In genomic region chr2:65172994-65173790, GRCh38 we compare ENCODE assay signal across 28 cellular contexts.
"Had no signal": no experiment of that assay in that cellular context is flagged by ENCODE, and none has a peak within 500 bp of the region (broad histone marks: within the 10 kb centered on the region; RNA-seq: fewer than 3 reads in every experiment).

No MANE protein-coding gene starts in this region.

- H3K9ac ChIP-seq: neural progenitor cell had no signal

- H3K4me1 ChIP-seq: left lung, lower lobe of right lung, neural progenitor cell, right atrium auricular region, upper lobe of left lung, vagina had no signal

- H3K9me3 Mint-ChIP-seq: naive B cell; natural killer cell; nephron progenitor cell; stimulated activated effector memory CD8-positive, alpha-beta T cell treated with anti-CD3 and anti-CD28 coated beads, Interleukin-12 subunit alpha, Interleukin-12 subunit beta, amount 100 ng/mL, for 72 hours had no signal

- DNase-seq: hippocampal formation; kidney glomerular epithelial cell; left cardiac atrium; left lung; lower lobe of right lung; mesenchymal stem cell; naive B cell; natural killer cell; nephron progenitor cell; occipital lobe; ovary; spleen; stimulated activated CD4-positive, alpha-beta T cell treated with anti-CD3 and anti-CD28 coated beads, Interleukin-4, amount 100 ng/mL, for 24 hours; stimulated activated naive CD8-positive, alpha-beta T cell treated with anti-CD3 and anti-CD28 coated beads, Interleukin-15, Interleukin-2, amounts not matched to agents 100 U/mL and 50 U/mL, for 24 hours; stomach; testis; thyroid gland; transverse colon; upper lobe of left lung had no signal

- H3K4me1 Mint-ChIP-seq: natural killer cell; nephron progenitor cell; neural progenitor cell; stimulated activated effector memory CD8-positive, alpha-beta T cell treated with anti-CD3 and anti-CD28 coated beads, Interleukin-12 subunit alpha, Interleukin-12 subunit beta, amount 100 ng/mL, for 72 hours had no signal

- FAIRE-seq: keratinocyte had no signal

- H3K27me3 ChIP-seq: left lung, neural progenitor cell, neutrophil, ovary, right atrium auricular region, spleen, testis, thyroid gland, transverse colon, upper lobe of left lung, vagina had no signal

- H2AFZ ChIP-seq: neural progenitor cell had no signal

- H3K27ac Mint-ChIP-seq: natural killer cell; nephron progenitor cell; neural progenitor cell; stimulated activated effector memory CD8-positive, alpha-beta T cell treated with anti-CD3 and anti-CD28 coated beads, Interleukin-12 subunit alpha, Interleukin-12 subunit beta, amount 100 ng/mL, for 72 hours had no signal

- H3K27ac ChIP-seq: left lung, lower lobe of right lung, neural progenitor cell, neutrophil, ovary, right atrium auricular region, skin epidermis, spleen, testis, thyroid gland, upper lobe of left lung, vagina had no signal

- H3K27me3 Mint-ChIP-seq: progenitor cell of endocrine pancreas had no signal

- H3K36me3 ChIP-seq: left lung, lower lobe of right lung, neural progenitor cell, neutrophil, ovary, right atrium auricular region, spleen, stomach, thyroid gland, transverse colon, upper lobe of left lung, vagina had no signal

- H3K36me3 Mint-ChIP-seq: naive B cell; natural killer cell; neural progenitor cell; stimulated activated effector memory CD8-positive, alpha-beta T cell treated with anti-CD3 and anti-CD28 coated beads, Interleukin-12 subunit alpha, Interleukin-12 subunit beta, amount 100 ng/mL, for 72 hours had no signal

- H3K4me3 Mint-ChIP-seq: natural killer cell; nephron progenitor cell; neural progenitor cell; stimulated activated effector memory CD8-positive, alpha-beta T cell treated with anti-CD3 and anti-CD28 coated beads, Interleukin-12 subunit alpha, Interleukin-12 subunit beta, amount 100 ng/mL, for 72 hours had no signal

- H3K4me3 ChIP-seq: left lung, lower lobe of right lung, neural progenitor cell, ovary, right atrium auricular region, skin epidermis, spleen, stomach, testis, thyroid gland, transverse colon, upper lobe of left lung, vagina had no signal

- H3K9me3 ChIP-seq: left lung, lower lobe of right lung, neutrophil, ovary, right atrium auricular region, spleen, stomach, testis, thyroid gland, transverse colon, upper lobe of left lung, vagina had no signal

- H3K4me2 ChIP-seq: neural progenitor cell had no signal

- ATAC-seq: left cardiac atrium; left lung; lower lobe of right lung; natural killer cell; sciatic nerve; stimulated activated effector memory CD8-positive, alpha-beta T cell treated with anti-CD3 and anti-CD28 coated beads, Interleukin-12 subunit alpha, Interleukin-12 subunit beta, amount 100 ng/mL, for 72 hours; stimulated activated naive CD8-positive, alpha-beta T cell treated with anti-CD3 and anti-CD28 coated beads, Interleukin-15, Interleukin-2, amounts not matched to agents 100 U/mL and 50 U/mL, for 24 hours had no signal
